Comparison of ENCODE assay signal across 26 cellular contexts in genomic region chr11:65863889-65864757, GRCh38. TPM values are rescaled to one million over a fixed set of nuclear protein-coding genes. Genes with fewer than 3 reads are reported as not detected.
A peak's percentile ranks its signal among the peaks of the same experiment; 100 is the strongest.
DNase-seq lines count a peak whose midpoint lies in the region; ATAC-seq and TF ChIP-seq lines count a peak whose summit lies in the region.
"Had no signal": no experiment of that assay in that cellular context is flagged by ENCODE, and none has a peak within 500 bp of the region (broad histone marks: within the 10 kb centered on the region; RNA-seq: fewer than 3 reads in every experiment).

No MANE protein-coding gene starts in this region.

- intact Hi-C loops in activated CD8-positive, alpha-beta T cell treated with anti-CD3 and anti-CD28 coated beads for 36 hours (cut with micrococcal nuclease): no loop called here
- intact Hi-C loops in activated T-helper 2 cell treated with anti-CD3 and anti-CD28 coated beads, Interferon-gamma antibody, Interleukin-2, Interleukin-4, amounts not matched to agents 10 μg/mL and 5 μg/mL and 100 μg/mL, durations not matched to agents 14 hours and 24 hours and 36 hours (cut with micrococcal nuclease): no loop called here
- intact Hi-C loops in breast epithelium (cut with DNase I; ENCODE audit: low total_unique reads): no loop called here

- H3K4me1 Mint-ChIP-seq in activated CD8-positive, alpha-beta T cell treated with anti-CD3 and anti-CD28 coated beads for 36 hours (ENCODE audit: low read depth): peaks cover 16% of the 10 kb centered on the region
- H3K4me1 Mint-ChIP-seq in activated CD8-positive, alpha-beta T cell treated with anti-CD3 and anti-CD28 coated beads, Interleukin-2, amount 10 ng/mL, durations not matched to agents 7 days and 5 days (ENCODE audit: low read depth): peaks cover 44% of the 10 kb centered on the region
- H3K4me1 Mint-ChIP-seq in chondrocyte (ENCODE audit: low read depth): peaks cover 47% of the 10 kb centered on the region
- peaks cover 33% of the 10 kb centered on the region for H3K4me1 Mint-ChIP-seq in osteocyte (ENCODE audit: unreplicated experiment)
- peaks cover 11% of the 10 kb centered on the region for H3K4me1 Mint-ChIP-seq in activated T-helper 2 cell treated with anti-CD3 and anti-CD28 coated beads, Interferon-gamma antibody, Interleukin-2, Interleukin-4, amounts not matched to agents 10 μg/mL and 5 μg/mL and 100 μg/mL, durations not matched to agents 14 hours and 24 hours and 36 hours (ENCODE audit: low read depth)

- no peak overlapping the region for H3K4me3 Mint-ChIP-seq in activated CD8-positive, alpha-beta T cell treated with anti-CD3 and anti-CD28 coated beads for 36 hours
- H3K4me3 Mint-ChIP-seq in activated CD8-positive, alpha-beta T cell treated with anti-CD3 and anti-CD28 coated beads, Interleukin-2, amount 10 ng/mL, durations not matched to agents 7 days and 5 days: no peak overlapping the region
- H3K4me3 Mint-ChIP-seq in chondrocyte (ENCODE audit: unreplicated experiment) (no peak overlapping the region), osteocyte (ENCODE audit: unreplicated experiment) (no peak overlapping the region)
- no peak overlapping the region for H3K4me3 Mint-ChIP-seq in activated T-helper 2 cell treated with anti-CD3 and anti-CD28 coated beads, Interferon-gamma antibody, Interleukin-2, Interleukin-4, amounts not matched to agents 10 μg/mL and 5 μg/mL and 100 μg/mL, durations not matched to agents 14 hours and 24 hours and 36 hours (ENCODE audit: low read depth)
- H3K4me3 Mint-ChIP-seq: WTC11 had no signal

- CTCF ChIA-PET in activated CD8-positive, alpha-beta T cell treated with anti-CD3 and anti-CD28 coated beads for 36 hours (lab: Charles Lee): interaction anchor here (12.3 kb wide), 1 partner anchor 24 kb away, joined by 283 read pairs; the partner anchor contains the start of genes CCDC85B and FIBP
- CTCF ChIA-PET in activated CD8-positive, alpha-beta T cell treated with anti-CD3 and anti-CD28 coated beads, Interleukin-2, amount 10 ng/mL, durations not matched to agents 7 days and 5 days (lab: Charles Lee): interaction anchor here (18.4 kb wide), 1 partner anchor 21 kb away, joined by 584 read pairs; the partner anchor contains the start of genes CCDC85B, CTSW and FIBP

- POLR2A ChIA-PET in activated CD8-positive, alpha-beta T cell treated with anti-CD3 and anti-CD28 coated beads for 36 hours (lab: Charles Lee): interaction anchor here (1.3 to 29.8 kb wide), 4 partner anchors 5 to 249 kb away, joined by 3 to 560 read pairs (median 182); partner anchors contain the start of genes CCDC85B, CFL1, CTSW and EFEMP2
- POLR2A ChIA-PET in activated CD8-positive, alpha-beta T cell treated with anti-CD3 and anti-CD28 coated beads, Interleukin-2, amount 10 ng/mL, durations not matched to agents 7 days and 5 days (lab: Charles Lee): interaction anchor here (7.6 kb wide), 1 partner anchor 7 kb away, joined by 143 read pairs; the partner anchor contains the start of gene EFEMP2

- TF ChIP-seq CTCF in activated CD8-positive, alpha-beta T cell treated with anti-CD3 and anti-CD28 coated beads for 36 hours (IDR thresholded peaks at IDR 0.05): no peak
- TF ChIP-seq CTCF in chondrocyte (IDR thresholded peaks at IDR 0.05) (no peak), osteocyte (IDR thresholded peaks at IDR 0.05) (no peak), breast epithelium (IDR thresholded peaks at IDR 0.05) (no peak)

- no peaks in the 10 kb centered on the region for H3K27me3 Mint-ChIP-seq in activated CD8-positive, alpha-beta T cell treated with anti-CD3 and anti-CD28 coated beads for 36 hours
- H3K27me3 Mint-ChIP-seq in activated CD8-positive, alpha-beta T cell treated with anti-CD3 and anti-CD28 coated beads, Interleukin-2, amount 10 ng/mL, durations not matched to agents 7 days and 5 days (ENCODE audit: low read depth): no peaks in the 10 kb centered on the region
- no peaks in the 10 kb centered on the region for H3K27me3 Mint-ChIP-seq in chondrocyte (ENCODE audit: low read depth)
- H3K27me3 Mint-ChIP-seq in osteocyte (ENCODE audit: unreplicated experiment): no peaks in the 10 kb centered on the region
- no peaks in the 10 kb centered on the region for H3K27me3 Mint-ChIP-seq in activated T-helper 2 cell treated with anti-CD3 and anti-CD28 coated beads, Interferon-gamma antibody, Interleukin-2, Interleukin-4, amounts not matched to agents 10 μg/mL and 5 μg/mL and 100 μg/mL, durations not matched to agents 14 hours and 24 hours and 36 hours (ENCODE audit: low read depth)
- H3K27me3 Mint-ChIP-seq: CD8-positive, alpha-beta memory T cell had no signal

- no peak overlapping the region for H3K27ac ChIP-seq in breast epithelium
- H3K27ac ChIP-seq: adrenal gland, brain microvascular endothelial cell, esophagus squamous epithelium had no signal

- TF ChIP-seq POLR2A in breast epithelium (IDR thresholded peaks at IDR 0.05): no peak

- H3K27me3 ChIP-seq in breast epithelium: no peaks in the 10 kb centered on the region
- H3K27me3 ChIP-seq: adrenal gland, brain microvascular endothelial cell, esophagus squamous epithelium had no signal

- no peak overlapping the region for H3K4me3 ChIP-seq in breast epithelium
- H3K4me3 ChIP-seq: adrenal gland, esophagus squamous epithelium had no signal

- H3K4me1 ChIP-seq in breast epithelium: peaks cover 4 to 7% of the 10 kb centered on the region in 2 donors

- peak; percentile 2 for DNase-seq in activated CD8-positive, alpha-beta T cell treated with anti-CD3 and anti-CD28 coated beads for 36 hours
- no peak for DNase-seq in activated CD8-positive, alpha-beta T cell treated with anti-CD3 and anti-CD28 coated beads, Interleukin-2, amount 10 ng/mL, durations not matched to agents 7 days and 5 days
- peak; percentile 2 for DNase-seq in EL
- DNase-seq in chondrocyte (ENCODE audit: low spot score): peak; percentile 72
- no peak for DNase-seq in osteocyte (ENCODE audit: extremely low spot score, unreplicated experiment)
- DNase-seq in activated T-helper 2 cell treated with anti-CD3 and anti-CD28 coated beads, Interferon-gamma antibody, Interleukin-2, Interleukin-4, amounts not matched to agents 10 μg/mL and 5 μg/mL and 100 μg/mL, durations not matched to agents 14 hours and 24 hours and 36 hours (ENCODE audit: low spot score): no peak
- DNase-seq in breast epithelium (ENCODE audit: low spot score in 2 of 2): no peak
- DNase-seq in UCSD-AML1 (lab: John Stamatoyannopoulos, UW; ENCODE audit: unreplicated experiment): no peak
- DNase-seq: activated gamma-delta T cell; AML-193; brain microvascular endothelial cell; CD8-positive, alpha-beta memory T cell; cortex of kidney; DMS153; esophagus squamous epithelium; HCEC 1CT; hypothalamus; NCI-H1048; NCI-H187; NCI-H526 treated with DMSO at 0.1 percent for 48 hours; trophoblast cell had no signal

- H3K9me3 Mint-ChIP-seq in activated CD8-positive, alpha-beta T cell treated with anti-CD3 and anti-CD28 coated beads for 36 hours: no peaks in the 10 kb centered on the region
- H3K9me3 Mint-ChIP-seq in activated CD8-positive, alpha-beta T cell treated with anti-CD3 and anti-CD28 coated beads, Interleukin-2, amount 10 ng/mL, durations not matched to agents 7 days and 5 days (ENCODE audit: insufficient read depth): no peaks in the 10 kb centered on the region
- H3K9me3 Mint-ChIP-seq in chondrocyte (ENCODE audit: low read depth) (no peaks in the 10 kb centered on the region), osteocyte (ENCODE audit: unreplicated experiment) (no peaks in the 10 kb centered on the region)
- no peaks in the 10 kb centered on the region for H3K9me3 Mint-ChIP-seq in activated T-helper 2 cell treated with anti-CD3 and anti-CD28 coated beads, Interferon-gamma antibody, Interleukin-2, Interleukin-4, amounts not matched to agents 10 μg/mL and 5 μg/mL and 100 μg/mL, durations not matched to agents 14 hours and 24 hours and 36 hours
- H3K9me3 Mint-ChIP-seq: CD8-positive, alpha-beta memory T cell; nephron; WTC11 had no signal

- no peak for ATAC-seq in activated CD8-positive, alpha-beta T cell treated with anti-CD3 and anti-CD28 coated beads for 36 hours
- ATAC-seq in activated CD8-positive, alpha-beta T cell treated with anti-CD3 and anti-CD28 coated beads, Interleukin-2, amount 10 ng/mL, durations not matched to agents 7 days and 5 days: no peak
- ATAC-seq: sciatic nerve, WTC11 had no signal

- peaks cover 44% of the 10 kb centered on the region for H3K36me3 Mint-ChIP-seq in activated CD8-positive, alpha-beta T cell treated with anti-CD3 and anti-CD28 coated beads for 36 hours (ENCODE audit: low read depth)
- peaks cover 66% of the 10 kb centered on the region for H3K36me3 Mint-ChIP-seq in activated CD8-positive, alpha-beta T cell treated with anti-CD3 and anti-CD28 coated beads, Interleukin-2, amount 10 ng/mL, durations not matched to agents 7 days and 5 days (ENCODE audit: low read depth)
- peaks cover 23% of the 10 kb centered on the region for H3K36me3 Mint-ChIP-seq in chondrocyte (ENCODE audit: low read depth)
- H3K36me3 Mint-ChIP-seq in osteocyte (ENCODE audit: unreplicated experiment): peaks cover 17% of the 10 kb centered on the region
- H3K36me3 Mint-ChIP-seq in activated T-helper 2 cell treated with anti-CD3 and anti-CD28 coated beads, Interferon-gamma antibody, Interleukin-2, Interleukin-4, amounts not matched to agents 10 μg/mL and 5 μg/mL and 100 μg/mL, durations not matched to agents 14 hours and 24 hours and 36 hours (ENCODE audit: low read depth): peaks cover 57% of the 10 kb centered on the region

- peaks cover 5% of the 10 kb centered on the region for H3K36me3 ChIP-seq in breast epithelium

- H3K27ac Mint-ChIP-seq in activated CD8-positive, alpha-beta T cell treated with anti-CD3 and anti-CD28 coated beads for 36 hours: no peak overlapping the region
- no peak overlapping the region for H3K27ac Mint-ChIP-seq in activated CD8-positive, alpha-beta T cell treated with anti-CD3 and anti-CD28 coated beads, Interleukin-2, amount 10 ng/mL, durations not matched to agents 7 days and 5 days
- H3K27ac Mint-ChIP-seq in chondrocyte (ENCODE audit: unreplicated experiment): peak overlapping the region; percentile 80
- peak overlapping the region; percentile 10 for H3K27ac Mint-ChIP-seq in osteocyte (ENCODE audit: unreplicated experiment)
- no peak overlapping the region for H3K27ac Mint-ChIP-seq in activated T-helper 2 cell treated with anti-CD3 and anti-CD28 coated beads, Interferon-gamma antibody, Interleukin-2, Interleukin-4, amounts not matched to agents 10 μg/mL and 5 μg/mL and 100 μg/mL, durations not matched to agents 14 hours and 24 hours and 36 hours
- H3K27ac Mint-ChIP-seq: nephron, WTC11 had no signal

- no peaks in the 10 kb centered on the region for H3K9me3 ChIP-seq in breast epithelium
- H3K9me3 ChIP-seq: adrenal gland, esophagus squamous epithelium had no signal

RNA-seq across cellular contexts. Expression of gene MUS81, which starts 3.9 kb away (rescaled TPM):
- 10 to 100 TPM; 54.7 to 60.2 TPM for total RNA-seq in activated CD8-positive, alpha-beta T cell treated with anti-CD3 and anti-CD28 coated beads for 36 hours
- 100 to 1,000 TPM; 106 to 111 TPM for total RNA-seq in activated CD8-positive, alpha-beta T cell treated with anti-CD3 and anti-CD28 coated beads, Interleukin-2, amount 10 ng/mL, durations not matched to agents 7 days and 5 days
- total RNA-seq in chondrocyte (55.7 to 68.4 TPM (median 66.3 TPM) in 3 replicates), osteocyte (63.7 and 68.5 TPM in 2 replicates), breast epithelium (10 to 100 TPM; 29.8 to 44.6 (median 42.9) TPM)
- 84.9 and 90.5 TPM in 2 replicates for total RNA-seq in activated T-helper 2 cell treated with anti-CD3 and anti-CD28 coated beads, Interferon-gamma antibody, Interleukin-2, Interleukin-4, amounts not matched to agents 10 μg/mL and 5 μg/mL and 100 μg/mL, durations not matched to agents 14 hours and 24 hours and 36 hours

RNA-seq across cellular contexts. Expression of gene CFL1, which starts 6.1 kb away (rescaled TPM):
- 1,000 to 10,000 TPM; 1,059 to 1,062 TPM for total RNA-seq in activated CD8-positive, alpha-beta T cell treated with anti-CD3 and anti-CD28 coated beads for 36 hours
- total RNA-seq in activated CD8-positive, alpha-beta T cell treated with anti-CD3 and anti-CD28 coated beads, Interleukin-2, amount 10 ng/mL, durations not matched to agents 7 days and 5 days: 1,000 to 10,000 TPM; 2,110 to 2,145 TPM
- 850 to 1,236 TPM (median 1,222 TPM) in 3 replicates for total RNA-seq in chondrocyte
- total RNA-seq in osteocyte: 939 and 946 TPM in 2 replicates
- 1,155 and 1,184 TPM in 2 replicates for total RNA-seq in activated T-helper 2 cell treated with anti-CD3 and anti-CD28 coated beads, Interferon-gamma antibody, Interleukin-2, Interleukin-4, amounts not matched to agents 10 μg/mL and 5 μg/mL and 100 μg/mL, durations not matched to agents 14 hours and 24 hours and 36 hours
- 100 to 1,000 TPM; 407 to 564 (median 453) TPM for total RNA-seq in breast epithelium

RNA-seq across cellular contexts. Expression of gene EFEMP2, which starts 8.5 kb away (rescaled TPM):
- total RNA-seq in activated CD8-positive, alpha-beta T cell treated with anti-CD3 and anti-CD28 coated beads for 36 hours: 10 to 100 TPM; 17.1 to 18.0 TPM
- total RNA-seq in activated CD8-positive, alpha-beta T cell treated with anti-CD3 and anti-CD28 coated beads, Interleukin-2, amount 10 ng/mL, durations not matched to agents 7 days and 5 days: 1 to 10 TPM; 4.8 to 5.0 TPM
- total RNA-seq in chondrocyte: 174 to 310 TPM (median 290 TPM) in 3 replicates
- total RNA-seq in osteocyte: 130 and 131 TPM in 2 replicates
- total RNA-seq in activated T-helper 2 cell treated with anti-CD3 and anti-CD28 coated beads, Interferon-gamma antibody, Interleukin-2, Interleukin-4, amounts not matched to agents 10 μg/mL and 5 μg/mL and 100 μg/mL, durations not matched to agents 14 hours and 24 hours and 36 hours: 8.8 and 9.2 TPM in 2 replicates
- 10 to 100 TPM; 34.5 to 75.0 (median 57.0) TPM for total RNA-seq in breast epithelium

RNA-seq across cellular contexts. Expression of gene CTSW, which starts 15.5 kb away (rescaled TPM):
- total RNA-seq in activated CD8-positive, alpha-beta T cell treated with anti-CD3 and anti-CD28 coated beads for 36 hours: 100 to 1,000 TPM; 124 to 126 TPM
- total RNA-seq in activated CD8-positive, alpha-beta T cell treated with anti-CD3 and anti-CD28 coated beads, Interleukin-2, amount 10 ng/mL, durations not matched to agents 7 days and 5 days: 100 to 1,000 TPM; 381 to 413 TPM
- not detected in 3 replicates for total RNA-seq in chondrocyte
- total RNA-seq in osteocyte: not detected in 2 replicates
- total RNA-seq in activated T-helper 2 cell treated with anti-CD3 and anti-CD28 coated beads, Interferon-gamma antibody, Interleukin-2, Interleukin-4, amounts not matched to agents 10 μg/mL and 5 μg/mL and 100 μg/mL, durations not matched to agents 14 hours and 24 hours and 36 hours: 10.0 and 10.3 TPM in 2 replicates
- 1 to 10 TPM; 1.6 to 4.0 (median 1.9) TPM for total RNA-seq in breast epithelium
- total RNA-seq: frontal cortex, WTC11 had no signal

RNA-seq across cellular contexts. Expression of gene FIBP, which starts 24.1 kb away (rescaled TPM):
- total RNA-seq in activated CD8-positive, alpha-beta T cell treated with anti-CD3 and anti-CD28 coated beads for 36 hours: 10 to 100 TPM; 78.8 to 79.9 TPM
- 10 to 100 TPM; 80.4 to 89.0 TPM for total RNA-seq in activated CD8-positive, alpha-beta T cell treated with anti-CD3 and anti-CD28 coated beads, Interleukin-2, amount 10 ng/mL, durations not matched to agents 7 days and 5 days
- total RNA-seq in chondrocyte (82.7 to 100 TPM (median 83.5 TPM) in 3 replicates), osteocyte (92.4 and 92.8 TPM in 2 replicates), breast epithelium (10 to 100 TPM; 51.2 to 68.5 (median 51.7) TPM)
- total RNA-seq in activated T-helper 2 cell treated with anti-CD3 and anti-CD28 coated beads, Interferon-gamma antibody, Interleukin-2, Interleukin-4, amounts not matched to agents 10 μg/mL and 5 μg/mL and 100 μg/mL, durations not matched to agents 14 hours and 24 hours and 36 hours: 95.4 and 99.8 TPM in 2 replicates

Comparison
In these comparisons a context has a peak if more than half of its experiments do, and no peak if none do; other contexts are left out.
1. DNase-seq: peak in activated CD8-positive, alpha-beta T cell treated with anti-CD3 and anti-CD28 coated beads for 36 hours (single experiment), EL (single experiment) and chondrocyte (single experiment); none in activated CD8-positive, alpha-beta T cell treated with anti-CD3 and anti-CD28 coated beads, Interleukin-2, amount 10 ng/mL, durations not matched to agents 7 days and 5 days (single experiment), osteocyte (single experiment), activated T-helper 2 cell treated with anti-CD3 and anti-CD28 coated beads, Interferon-gamma antibody, Interleukin-2, Interleukin-4, amounts not matched to agents 10 μg/mL and 5 μg/mL and 100 μg/mL, durations not matched to agents 14 hours and 24 hours and 36 hours (single experiment), breast epithelium (0 of 2) and UCSD-AML1 (single experiment).
2. H3K27ac Mint-ChIP-seq: peak in chondrocyte (single experiment) and osteocyte (single experiment); none in activated CD8-positive, alpha-beta T cell treated with anti-CD3 and anti-CD28 coated beads for 36 hours (single experiment), activated CD8-positive, alpha-beta T cell treated with anti-CD3 and anti-CD28 coated beads, Interleukin-2, amount 10 ng/mL, durations not matched to agents 7 days and 5 days (single experiment) and activated T-helper 2 cell treated with anti-CD3 and anti-CD28 coated beads, Interferon-gamma antibody, Interleukin-2, Interleukin-4, amounts not matched to agents 10 μg/mL and 5 μg/mL and 100 μg/mL, durations not matched to agents 14 hours and 24 hours and 36 hours (single experiment).